ENCODE assay signal across 21 cellular contexts in the genomic region with DNA sequence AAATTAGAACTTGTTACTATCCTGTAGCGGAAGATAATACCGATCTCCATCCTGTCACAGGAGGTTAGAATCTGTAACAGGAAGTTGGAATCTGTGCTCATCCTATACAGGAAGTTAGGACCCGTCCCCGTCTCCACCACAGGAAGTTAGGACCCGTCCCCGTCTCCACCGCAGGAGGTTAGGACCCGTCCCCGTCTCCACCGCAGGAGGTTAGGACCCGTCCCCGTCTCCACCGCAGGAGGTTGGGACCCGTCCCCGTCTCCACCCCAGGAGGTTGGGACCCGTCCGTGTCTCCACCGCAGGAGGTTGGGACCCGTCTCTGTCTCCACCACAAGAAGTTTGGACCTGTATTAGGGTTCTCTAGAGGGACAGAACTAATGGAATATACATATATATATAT. TPM values are rescaled to one million over a fixed set of nuclear protein-coding genes. Genes with fewer than 3 reads are reported as not detected.
DNase-seq lines count a peak whose midpoint lies in the region; ATAC-seq, FAIRE-seq and TF ChIP-seq lines count a peak whose summit lies in the region.
"Had no signal": no experiment of that assay in that cellular context is flagged by ENCODE, and none has a peak within 500 bp of the region (broad histone marks: within the 10 kb centered on the region; RNA-seq: fewer than 3 reads in every experiment).

No MANE protein-coding gene starts in this region.

- H3K9ac ChIP-seq in BLaER1 treated with 17β-estradiol and CSF1 and Interleukin-3, amounts not matched to agents 10 nM and 100 nM = peak overlapping the region in 1 of 11 experiments; percentile 38; a peak in 1 of 22 replicates
- H3K9ac ChIP-seq in Karpas-422 (ENCODE audit: low read length) (no peak overlapping the region), kidney (ENCODE audit: low read length in 2 of 2) (no peak overlapping the region)

- no peaks in the 10 kb centered on the region for H3K9me2 ChIP-seq in Karpas-422 (replicated peaks; ENCODE audit: insufficient read depth, low read length)

- no peak overlapping the region for H3K27ac ChIP-seq in BLaER1 treated with 17β-estradiol and CSF1 and Interleukin-3, amounts not matched to agents 10 nM and 100 nM
- H3K27ac ChIP-seq in Karpas-422 (ENCODE audit: low read length) (no peak overlapping the region), kidney (ENCODE audit: low read depth in 2 of 2, low read length in 2 of 2) (no peak overlapping the region), thoracic aorta (peak overlapping the region; percentile 94 to 99), WERI-Rb-1 (no peak overlapping the region)
- H3K27ac ChIP-seq: SJCRH30 had no signal

- H3K4me2 ChIP-seq in BLaER1 treated with 17β-estradiol and CSF1 and Interleukin-3, amounts not matched to agents 10 nM and 100 nM = peak overlapping the region; percentile 10 to 95 (median 81); a peak in 18 of 22 replicates
- no peak overlapping the region for H3K4me2 ChIP-seq in Karpas-422 (ENCODE audit: low read depth, low read length, poor library complexity, severe bottlenecking)

- no peak for TF ChIP-seq POLR2A in erythroblast (IDR thresholded peaks at IDR 0.05; ENCODE audit: low read length)

- ATAC-seq in thoracic aorta (ENCODE audit: insufficient number of reproducible peaks, low FRiP score, low read depth) = no peak
- ATAC-seq: Panc1 had no signal

- peaks cover 27 to 36% (median 30%) of the 10 kb centered on the region in 11 experiments for H3K9me3 ChIP-seq in BLaER1 treated with 17β-estradiol and CSF1 and Interleukin-3, amounts not matched to agents 10 nM and 100 nM (replicated peaks in 1 of 11)
- H3K9me3 ChIP-seq in Karpas-422 (ENCODE audit: low read length) (no peaks in the 10 kb centered on the region), kidney (ENCODE audit: control insufficient read depth in 1 of 2, low read length in 2 of 2) (no peaks in the 10 kb centered on the region), thoracic aorta (no peaks in the 10 kb centered on the region), WERI-Rb-1 (ENCODE audit: severe bottlenecking) (no peaks in the 10 kb centered on the region)
- H3K9me3 ChIP-seq: SJCRH30 had no signal

- no peak overlapping the region for H3K4me3 ChIP-seq in BLaER1 treated with 17β-estradiol and CSF1 and Interleukin-3, amounts not matched to agents 10 nM and 100 nM
- no peak overlapping the region for H3K4me3 ChIP-seq in Karpas-422 (ENCODE audit: low read length)
- H3K4me3 ChIP-seq in kidney (ENCODE audit: low read length in 2 of 2) = no peak overlapping the region
- no peak overlapping the region for H3K4me3 ChIP-seq in thoracic aorta
- H3K4me3 ChIP-seq in WERI-Rb-1 (ENCODE audit: low read depth, low read length) = no peak overlapping the region
- H3K4me3 ChIP-seq in foreskin fibroblast (ENCODE audit: low read depth in 1 of 2, low read length in 2 of 2) = no peak overlapping the region
- H3K4me3 ChIP-seq: K562, SJCRH30 had no signal

- intact Hi-C loops in kidney (cut with DNase I) = loop anchor here (10.0 kb wide), 2 partner anchors 110 to 280 kb away; no protein-coding TSS in a partner anchor

- peaks cover 0 to 52% (median 0%) of the 10 kb centered on the region in 11 experiments; a peak in 4 of 22 replicates for H3K27me3 ChIP-seq in BLaER1 treated with 17β-estradiol and CSF1 and Interleukin-3, amounts not matched to agents 10 nM and 100 nM
- H3K27me3 ChIP-seq in Karpas-422 (ENCODE audit: low read length) (no peaks in the 10 kb centered on the region), thoracic aorta (replicated peaks; ENCODE audit: insufficient read depth) (no peaks in the 10 kb centered on the region), WERI-Rb-1 (ENCODE audit: insufficient read depth, low read depth, severe bottlenecking) (no peaks in the 10 kb centered on the region)
- H3K27me3 ChIP-seq: SJCRH30 had no signal

- H3K36me3 ChIP-seq in BLaER1 treated with 17β-estradiol and CSF1 and Interleukin-3, amounts not matched to agents 10 nM and 100 nM = peaks cover 2 to 72% (median 52%) of the 10 kb centered on the region in 11 experiments; a peak in 19 of 22 replicates
- no peaks in the 10 kb centered on the region for H3K36me3 ChIP-seq in Karpas-422 (ENCODE audit: insufficient read depth, low read length)
- H3K36me3 ChIP-seq in kidney (ENCODE audit: control insufficient read depth in 1 of 2, insufficient read depth in 2 of 2, low read length in 2 of 2) = no peaks in the 10 kb centered on the region
- H3K36me3 ChIP-seq in thoracic aorta = peaks cover 4% of the 10 kb centered on the region
- H3K36me3 ChIP-seq in WERI-Rb-1 = peaks cover 40% of the 10 kb centered on the region
- H3K36me3 ChIP-seq: SJCRH30 had no signal

- peaks cover 39 to 48% (median 44%) of the 10 kb centered on the region in 10 experiments for H3K4me1 ChIP-seq in BLaER1 treated with 17β-estradiol and CSF1 and Interleukin-3, amounts not matched to agents 10 nM and 100 nM
- H3K4me1 ChIP-seq in Karpas-422 (ENCODE audit: low read length) = peaks cover 7% of the 10 kb centered on the region
- peaks cover 0 to 9% of the 10 kb centered on the region in 2 donors for H3K4me1 ChIP-seq in kidney (ENCODE audit: control insufficient read depth in 1 of 2, insufficient read depth in 1 of 2, low read depth in 1 of 2, low read length in 2 of 2)
- peaks cover 27 to 47% of the 10 kb centered on the region in 2 donors for H3K4me1 ChIP-seq in thoracic aorta (ENCODE audit: control insufficient read depth in 1 of 2, low read depth in 2 of 2)

- TF ChIP-seq CTCF in kidney (IDR thresholded peaks at IDR 0.05; ENCODE audit: borderline replicate concordance, extremely low read depth, insufficient read depth) (no peak), thoracic aorta (IDR thresholded peaks at IDR 0.05) (no peak), WERI-Rb-1 (IDR thresholded peaks at IDR 0.05; ENCODE audit: low read depth, low read length) (no peak), foreskin fibroblast (IDR thresholded peaks at IDR 0.05; ENCODE audit: low read depth, low read length) (no peak)

- DNase-seq in Karpas-422 (no peak), kidney (peak; percentile 30), thoracic aorta (ENCODE audit: low spot score) (no peak), erythroblast (lab: John Stamatoyannopoulos, UW) (no peak), WERI-Rb-1 (no peak), foreskin fibroblast (no peak)
- DNase-seq: DMS53, GDM1, H7, HFFc6, NCI-H1092 treated with DMSO at 0.1 percent for 48 hours, NCI-H1436 treated with DMSO at 0.1 percent for 48 hours, NCI-H2029, NCI-H226, NCI-H510A treated with DMSO at 0.1 percent for 48 hours, NCI-H748 treated with DMSO at 0.1 percent for 48 hours, SJCRH30 had no signal

- no peak for FAIRE-seq in kidney (lab: Jason Lieb, UNC)
- FAIRE-seq: A204.1, K562 had no signal

- no peaks in the 10 kb centered on the region for H3K79me2 ChIP-seq in Karpas-422 (ENCODE audit: low read length)

- H4K20me1 ChIP-seq in BLaER1 treated with 17β-estradiol and CSF1 and Interleukin-3, amounts not matched to agents 10 nM and 100 nM = peaks cover 8 to 47% (median 16%) of the 10 kb centered on the region in 11 experiments; a peak in 18 of 22 replicates
- H4K20me1 ChIP-seq in Karpas-422 (ENCODE audit: insufficient read depth, low read depth, low read length) = no peaks in the 10 kb centered on the region

- 0 out of 2 replicates have a peak overlapping the region, but pooled peaks have one; percentile 10 for H2AFZ ChIP-seq in Karpas-422 (ENCODE audit: low read length)

RNA-seq across cellular contexts. Expression of gene FBLN1, which starts 52.2 kb away (rescaled TPM):
- total RNA-seq in Karpas-422 (2014; rRNA removed; shearing (Covaris generic); ENCODE audit: low replicate concordance) = not detected in 2 replicates
- total RNA-seq in kidney (105 TPM), thoracic aorta (100 to 1,000 TPM; 587 to 972 TPM)
- polyA plus RNA-seq in kidney (ENCODE audit: insufficient read depth, low read depth, low replicate concordance) = 23.3 TPM
- polyA plus RNA-seq: K562 had no signal

Comparison
In these comparisons a context has a peak if more than half of its experiments do, and no peak if none do; other contexts are left out.
1. H3K27ac ChIP-seq: peak in thoracic aorta (2 of 2); none in BLaER1 treated with 17β-estradiol and CSF1 and Interleukin-3, amounts not matched to agents 10 nM and 100 nM (0 of 11), Karpas-422 (single experiment), kidney (0 of 2) and WERI-Rb-1 (single experiment).
2. RNA of gene FBLN1, which starts 52.2 kb away (total RNA-seq): 587 to 972 TPM in thoracic aorta and 105 TPM in kidney (single experiment); not detected in Karpas-422; every median in the first group is over 100 times any median in the second.